In genomic region chr9:5947912-5948311, GRCh38 we compare ENCODE assay signal across 13 cellular contexts. TPM values are rescaled to one million over a fixed set of nuclear protein-coding genes. Genes with fewer than 3 reads are reported as not detected.
DNase-seq lines count a peak whose midpoint lies in the region; ATAC-seq and TF ChIP-seq lines count a peak whose summit lies in the region.
"Had no signal": no experiment of that assay in that cellular context is flagged by ENCODE, and none has a peak within 500 bp of the region (broad histone marks: within the 10 kb centered on the region; RNA-seq: fewer than 3 reads in every experiment).

No MANE protein-coding gene starts in this region.

- POLR2A ChIA-PET in SK-N-SH (lab: Yijun Ruan, JAX) = no interaction called here

- no peak overlapping the region for H3K4me3 ChIP-seq in SK-N-SH (ENCODE audit: low read depth in 2 of 2, low read length in 1 of 2)
- H3K4me3 ChIP-seq in MM.1S (ENCODE audit: low read length) = no peak overlapping the region
- H3K4me3 ChIP-seq in BE2C (ENCODE audit: low read depth, low read length) = no peak overlapping the region
- H3K4me3 ChIP-seq: Peyer's patch had no signal

- no peak for TF ChIP-seq RAD21 in SK-N-SH (IDR thresholded peaks at IDR 0.05; ENCODE audit: low read length)

- no peak for DNase-seq in SK-N-SH
- DNase-seq in MM.1S = peak; percentile 41
- DNase-seq in amniotic epithelial cell (ENCODE audit: low read depth) = peak; percentile 15
- DNase-seq in renal cortical epithelial cell (ENCODE audit: low read depth) = peak; percentile 23
- DNase-seq in inferior parietal cortex (ENCODE audit: extremely low spot score) = no peak
- no peak for DNase-seq in BE2C
- DNase-seq: central memory CD4-positive, alpha-beta T cell; glutamatergic neuron; Peyer's patch; stimulated activated CD4-positive, alpha-beta T cell treated with anti-CD3 and anti-CD28 coated beads, Interleukin-4, amount 100 ng/mL, for 4 hours had no signal

- H3K4me1 ChIP-seq in SK-N-SH (ENCODE audit: control insufficient read depth in 1 of 2, insufficient read depth in 2 of 2, low read depth in 1 of 2, low read length in 1 of 2) (peaks cover 11 to 14% of the 10 kb centered on the region in 2 experiments; a peak in 3 of 4 replicates), MM.1S (ENCODE audit: low read length) (peaks cover 7% of the 10 kb centered on the region), BE2C (peaks cover 9% of the 10 kb centered on the region)
- H3K4me1 ChIP-seq: Peyer's patch had no signal

- 68% methylated on average over 2 of the region's 2 CpGs for WGBS in SK-N-SH (ENCODE audit: low lambda C conversion rate)

- H3K27ac ChIP-seq in SK-N-SH (ENCODE audit: low read depth in 2 of 2, low read length in 1 of 2) (no peak overlapping the region), MM.1S (ENCODE audit: low read length) (peak overlapping the region; percentile 49; the same call in 1 of the 2 replicates)
- H3K27ac ChIP-seq: Peyer's patch had no signal

- H3K9me2 ChIP-seq in SK-N-SH (no peaks in the 10 kb centered on the region), MM.1S (replicated peaks; ENCODE audit: insufficient read depth, low read length) (no peaks in the 10 kb centered on the region)

- H4K20me1 ChIP-seq in SK-N-SH (ENCODE audit: insufficient read depth) = peaks cover 4% of the 10 kb centered on the region; the same call in 1 of the 2 replicates
- no peaks in the 10 kb centered on the region for H4K20me1 ChIP-seq in MM.1S (ENCODE audit: insufficient read depth, low read length)

- H3K36me3 ChIP-seq in SK-N-SH (replicated peaks in 1 of 2; ENCODE audit: control insufficient read depth in 1 of 2, insufficient read depth in 2 of 2, low read length in 1 of 2) (peaks cover 2 to 5% of the 10 kb centered on the region in 2 experiments), MM.1S (replicated peaks; ENCODE audit: insufficient read depth, low read length) (no peaks in the 10 kb centered on the region), BE2C (no peaks in the 10 kb centered on the region)
- H3K36me3 ChIP-seq: Peyer's patch had no signal

- H3K79me2 ChIP-seq in SK-N-SH (ENCODE audit: insufficient read depth) (peaks cover 6% of the 10 kb centered on the region; the same call in 1 of the 2 replicates), MM.1S (ENCODE audit: low read length) (no peaks in the 10 kb centered on the region)

- TF ChIP-seq EP300 in SK-N-SH (IDR thresholded peaks at IDR 0.05; ENCODE audit: borderline replicate concordance in 1 of 2, low read depth in 1 of 2, low read length in 1 of 2) = no peak

- ATAC-seq in SK-N-SH treated with all-trans-retinoic acid at 6 μM for 48 hours (peak; percentile 39; the same call in 1 of the 3 replicates), HG02571 (IDR thresholded peaks at IDR 0.05; ENCODE audit: unreplicated experiment) (no peak)

- H3K9me3 ChIP-seq in SK-N-SH (no peaks in the 10 kb centered on the region), MM.1S (replicated peaks; ENCODE audit: insufficient read depth, low read length) (no peaks in the 10 kb centered on the region), BE2C (no peaks in the 10 kb centered on the region)
- H3K9me3 ChIP-seq: Peyer's patch had no signal

- TF ChIP-seq CTCF in SK-N-SH (IDR thresholded peaks at IDR 0.05) (no peak), MM.1S (IDR thresholded peaks at IDR 0.05; ENCODE audit: low read length) (no peak), BE2C (IDR thresholded peaks at IDR 0.05; ENCODE audit: low read depth, low read length) (no peak)

- no peak overlapping the region for H3K9ac ChIP-seq in SK-N-SH
- H3K9ac ChIP-seq in MM.1S (ENCODE audit: low read length) = no peak overlapping the region

- no peak overlapping the region for H3K4me2 ChIP-seq in SK-N-SH
- peak overlapping the region; percentile 38; the same call in 1 of the 2 replicates for H3K4me2 ChIP-seq in MM.1S (ENCODE audit: low read depth, low read length)

- H2AFZ ChIP-seq in SK-N-SH (ENCODE audit: low read depth) (no peak overlapping the region), MM.1S (ENCODE audit: low read length) (no peak overlapping the region)

- H3F3A ChIP-seq in SK-N-SH (replicated peaks; ENCODE audit: insufficient read depth) = no peaks in the 10 kb centered on the region
- peaks cover 8% of the 10 kb centered on the region for H3F3A ChIP-seq in MM.1S (ENCODE audit: insufficient read depth, low read length)

- CTCF ChIA-PET in SK-N-SH (lab: Yijun Ruan, JAX) = interaction anchor here (0.6 kb wide), 1 partner anchor 498 kb away, joined by 4 read pairs; the partner anchor contains the start of gene CD274

- H3K27me3 ChIP-seq in SK-N-SH (ENCODE audit: insufficient read depth) (no peaks in the 10 kb centered on the region), MM.1S (replicated peaks; ENCODE audit: insufficient read depth, low read length) (no peaks in the 10 kb centered on the region), BE2C (no peaks in the 10 kb centered on the region)
- H3K27me3 ChIP-seq: Peyer's patch had no signal

TF ChIP-seq in SK-N-SH treated with all-trans-retinoic acid at 6 μM for 48 hours, 23 proteins besides CTCF, POLR2A, EP300 and RAD21:
- TF ChIP-seq BACH2 (CRISPR knock-in tag; IDR thresholded peaks at IDR 0.05; ENCODE audit: borderline replicate concordance) (no peak), ZC3H10 (CRISPR knock-in tag; IDR thresholded peaks at IDR 0.05) (no peak), ZFP30 (CRISPR knock-in tag; IDR thresholded peaks at IDR 0.05) (no peak), TOX (CRISPR knock-in tag; IDR thresholded peaks at IDR 0.05; ENCODE audit: borderline replicate concordance) (no peak)
TF ChIP-seq in SK-N-SH treated with all-trans-retinoic acid at 6 μM for 48 hours: peak in this region for 0.

TF ChIP-seq in SK-N-SH, 30 proteins besides CTCF, POLR2A, EP300 and RAD21:
- no peak for TF ChIP-seq FOXJ3 (CRISPR knock-in tag; IDR thresholded peaks at IDR 0.05)
- TF ChIP-seq ZBTB33 (IDR thresholded peaks at IDR 0.05; ENCODE audit: borderline replicate concordance, low read depth) = no peak
- TF ChIP-seq USF1 (IDR thresholded peaks at IDR 0.05; ENCODE audit: borderline replicate concordance, low read depth) = no peak

RNA-seq across cellular contexts. Expression of gene MLANA, which starts 57.2 kb away (rescaled TPM):
- not detected in 2 replicates for polyA plus RNA-seq in SK-N-SH (2012; rRNA removed)
- not detected in 2 replicates for polyA plus RNA-seq in SK-N-SH (2012; cell fraction: cytosol; rRNA removed)
- polyA plus RNA-seq in SK-N-SH (2012; cell fraction: nucleus; rRNA removed) = not detected in 2 replicates
- total RNA-seq in renal cortical epithelial cell = 0.05 TPM in 1 of 2 replicates, not detected in the other
- polyA plus RNA-seq in BE2C (2012; ENCODE audit: insufficient read depth, insufficient read length, low read depth) = not detected
- total RNA-seq: neural crest cell, Peyer's patch had no signal

Comparison
In these comparisons a context has a peak if more than half of its experiments do, and no peak if none do; other contexts are left out.
1. DNase-seq: peak in MM.1S (single experiment), amniotic epithelial cell (single experiment) and renal cortical epithelial cell (single experiment); none in SK-N-SH (single experiment), inferior parietal cortex (single experiment) and BE2C (single experiment).